Comparison of ENCODE assay signal across 8 cellular contexts in genomic region chr2:26970928-26971627, GRCh38. TPM values are rescaled to one million over a fixed set of nuclear protein-coding genes. Genes with fewer than 3 reads are reported as not detected.
DNase-seq lines count a peak whose midpoint lies in the region; ATAC-seq, FAIRE-seq and TF ChIP-seq lines count a peak whose summit lies in the region.

No MANE protein-coding gene starts in this region.

- intact Hi-C loops in pancreas (cut with DNase I), result no loop called here

- H3K4me3 ChIP-seq in gastroesophageal sphincter (peak overlapping the region; percentile 75 to 95), pancreas (peak overlapping the region; percentile 70 to 92 (median 86))

- H3K4me1 Mint-ChIP-seq in activated CD8-positive, alpha-beta T cell treated with anti-CD3 and anti-CD28 coated beads, Interleukin-2, amount 10 ng/mL, durations not matched to agents 7 days and 5 days (ENCODE audit: low read depth), result peaks cover 11% of the 10 kb centered on the region

- H3K27me3 ChIP-seq in gastroesophageal sphincter (no peaks in the 10 kb centered on the region), pancreas (no peaks in the 10 kb centered on the region)

- POLR2A ChIA-PET in activated CD8-positive, alpha-beta T cell treated with anti-CD3 and anti-CD28 coated beads, Interleukin-2, amount 10 ng/mL, durations not matched to agents 7 days and 5 days (lab: Charles Lee), result no interaction called here

- H3K27ac ChIP-seq in gastroesophageal sphincter (peak overlapping the region; percentile 29 to 91 (median 90)), pancreas (peak overlapping the region in 3 of 4 donors; percentile 33 to 52 (median 38))

- TF ChIP-seq EP300 in gastroesophageal sphincter (IDR thresholded peaks at IDR 0.05), result no peak

- H3K4me3 Mint-ChIP-seq in activated CD8-positive, alpha-beta T cell treated with anti-CD3 and anti-CD28 coated beads, Interleukin-2, amount 10 ng/mL, durations not matched to agents 7 days and 5 days, result peak overlapping the region; percentile 64

- CTCF ChIA-PET in activated CD8-positive, alpha-beta T cell treated with anti-CD3 and anti-CD28 coated beads, Interleukin-2, amount 10 ng/mL, durations not matched to agents 7 days and 5 days (lab: Charles Lee), result interaction anchor here (0.9 to 2.5 kb wide), 4 partner anchors 9 to 36 kb away, joined by 3 to 18 read pairs (median 3); no protein-coding TSS in a partner anchor

- peaks cover 53% of the 10 kb centered on the region for H3K27me3 Mint-ChIP-seq in activated CD8-positive, alpha-beta T cell treated with anti-CD3 and anti-CD28 coated beads, Interleukin-2, amount 10 ng/mL, durations not matched to agents 7 days and 5 days (ENCODE audit: low read depth)

- peaks cover 0 to 39% (median 16%) of the 10 kb centered on the region in 3 donors for H3K4me1 ChIP-seq in gastroesophageal sphincter
- peaks cover 0 to 13% (median 5%) of the 10 kb centered on the region in 3 donors for H3K4me1 ChIP-seq in pancreas

- peak; percentile 22 for ATAC-seq in HG03039 (IDR thresholded peaks at IDR 0.05; ENCODE audit: unreplicated experiment)
- ATAC-seq in activated CD8-positive, alpha-beta T cell treated with anti-CD3 and anti-CD28 coated beads, Interleukin-2, amount 10 ng/mL, durations not matched to agents 7 days and 5 days, result no peak
- peak; percentile 42 for ATAC-seq in gastroesophageal sphincter
- peak; percentile 33 to 53 (median 42) for ATAC-seq in pancreas
- no peak for ATAC-seq in GM19324 (IDR thresholded peaks at IDR 0.05; ENCODE audit: low FRiP score, unreplicated experiment)
- no peak for ATAC-seq in GM21786 (IDR thresholded peaks at IDR 0.05; ENCODE audit: unreplicated experiment)

- WGBS in gastroesophageal sphincter (ENCODE audit: low coverage in 1 of 2), 2 donors, result 5 to 10% methylated on average over 8 to 9 of the region's 34 CpGs
- WGBS in pancreas, 2 donors, result 16 to 18% methylated on average over 27 to 34 of the region's 34 CpGs

- H3K36me3 Mint-ChIP-seq in activated CD8-positive, alpha-beta T cell treated with anti-CD3 and anti-CD28 coated beads, Interleukin-2, amount 10 ng/mL, durations not matched to agents 7 days and 5 days (ENCODE audit: low read depth), result no peaks in the 10 kb centered on the region

- H3K36me3 ChIP-seq in gastroesophageal sphincter (no peaks in the 10 kb centered on the region), pancreas (no peaks in the 10 kb centered on the region)

- no peak overlapping the region for H3K27ac Mint-ChIP-seq in activated CD8-positive, alpha-beta T cell treated with anti-CD3 and anti-CD28 coated beads, Interleukin-2, amount 10 ng/mL, durations not matched to agents 7 days and 5 days

- no peak for TF ChIP-seq POLR2A in gastroesophageal sphincter (IDR thresholded peaks at IDR 0.05)

- DNase-seq in CD1c-positive myeloid dendritic cell (ENCODE audit: extremely low spot score), result peak; percentile 40
- DNase-seq in activated CD8-positive, alpha-beta T cell treated with anti-CD3 and anti-CD28 coated beads, Interleukin-2, amount 10 ng/mL, durations not matched to agents 7 days and 5 days, result no peak
- peak in 2 of 6 donors; percentile 5 to 27 for DNase-seq in pancreas
- no peak for DNase-seq in D721Med (ENCODE audit: insufficient read length, low spot score)

- TF ChIP-seq CTCF in gastroesophageal sphincter (IDR thresholded peaks at IDR 0.05) (no peak), pancreas (IDR thresholded peaks at IDR 0.05) (no peak), D721Med (IDR thresholded peaks at IDR 0.05; ENCODE audit: insufficient read depth, missing control alignments) (no peak)

- no peaks in the 10 kb centered on the region for H3K9me3 Mint-ChIP-seq in activated CD8-positive, alpha-beta T cell treated with anti-CD3 and anti-CD28 coated beads, Interleukin-2, amount 10 ng/mL, durations not matched to agents 7 days and 5 days (ENCODE audit: insufficient read depth)

- FAIRE-seq in pancreas (lab: Jason Lieb, UNC) (no peak), D721Med (lab: Jason Lieb, UNC) (no peak)

- H3K9me3 ChIP-seq in gastroesophageal sphincter, result no peaks in the 10 kb centered on the region
- no peaks in the 10 kb centered on the region for H3K9me3 ChIP-seq in pancreas

RNA-seq across cellular contexts. Expression of gene MAPRE3, which starts 0.6 kb away (rescaled TPM):
- under 1 TPM; 0.52 to 0.95 TPM for total RNA-seq in activated CD8-positive, alpha-beta T cell treated with anti-CD3 and anti-CD28 coated beads, Interleukin-2, amount 10 ng/mL, durations not matched to agents 7 days and 5 days
- total RNA-seq in gastroesophageal sphincter (10 to 100 TPM in 3 of 4 donors, 1 to 10 TPM in 1; 8.5 to 18.6 (median 12.4) TPM), pancreas (10 to 100 TPM in 2 of 6 donors, 1 to 10 TPM in 4; 4.7 to 10.9 (median 8.2) TPM)
- 10 to 100 TPM; 35.7 to 56.8 TPM for polyA plus RNA-seq in pancreas

Comparison
In these comparisons a context has a peak if more than half of its experiments do, and no peak if none do; other contexts are left out.
1. ATAC-seq: peak in HG03039 (single experiment), gastroesophageal sphincter (single experiment) and pancreas (4 of 4); none in activated CD8-positive, alpha-beta T cell treated with anti-CD3 and anti-CD28 coated beads, Interleukin-2, amount 10 ng/mL, durations not matched to agents 7 days and 5 days (single experiment), GM19324 (single experiment) and GM21786 (single experiment).